Comparison of ENCODE assay signal across 8 cellular contexts in genomic region chr22:17258015-17258827, GRCh38.
DNase-seq lines count a peak whose midpoint lies in the region; ATAC-seq lines count a peak whose summit lies in the region.

No MANE protein-coding gene starts in this region.

- H3K9me3 ChIP-seq in HUES6 (ENCODE audit: control insufficient read depth, insufficient read depth, low read depth, low read length) (no peaks in the 10 kb centered on the region), NT2/D1 (ENCODE audit: insufficient read depth, low read length) (no peaks in the 10 kb centered on the region), iPS-18c (ENCODE audit: control insufficient read depth, insufficient read depth, low read length) (no peaks in the 10 kb centered on the region)

- H3K27me3 ChIP-seq in HUES6 (ENCODE audit: control insufficient read depth, insufficient read depth, low read length) (no peaks in the 10 kb centered on the region), NT2/D1 (ENCODE audit: insufficient read depth, insufficient read length) (no peaks in the 10 kb centered on the region)

- no peaks in the 10 kb centered on the region for H3K36me3 ChIP-seq in HUES6 (ENCODE audit: control insufficient read depth, insufficient read depth, low read length)
- peaks cover 4% of the 10 kb centered on the region for H3K36me3 ChIP-seq in NT2/D1 (ENCODE audit: insufficient read depth, insufficient read length, low read length)

- peaks cover 52% of the 10 kb centered on the region for H3K4me1 ChIP-seq in HUES6 (ENCODE audit: control insufficient read depth, insufficient read depth, low read length)
- peaks cover 5% of the 10 kb centered on the region for H3K4me1 ChIP-seq in NT2/D1 (ENCODE audit: insufficient read depth, insufficient read length)

- DNase-seq in ELF-1 (ENCODE audit: low read depth, low spot score) (peak; percentile 90), NT2/D1 (ENCODE audit: low read depth, low spot score) (no peak), NCI-H1930 (lab: John Stamatoyannopoulos, UW) (no peak)
- DNase-seq in activated T-helper 9 cell treated with anti-CD3 and anti-CD28 coated beads, Interleukin-2, amount 50 U/mL, for 16 hours (ENCODE audit: low read depth) = peak; percentile 3
- DNase-seq in stimulated activated CD4-positive, alpha-beta T cell treated with anti-CD3 and anti-CD28 coated beads, Interleukin-15, amount 100 ng/mL, for 24 hours = peak; percentile 77

- H3K4me3 ChIP-seq in HUES6 (ENCODE audit: low read depth, low read length) = peak overlapping the region; percentile 38; the same call in 1 of the 2 replicates
- H3K4me3 ChIP-seq in NT2/D1 (ENCODE audit: insufficient read length, low read depth) = peak overlapping the region; percentile 15
- peak overlapping the region; percentile 22 for H3K4me3 ChIP-seq in iPS-18c (ENCODE audit: insufficient read depth, low read depth, low read length)

- peak overlapping the region; percentile 47; the same call in 1 of the 2 replicates for H3K27ac ChIP-seq in HUES6 (ENCODE audit: low read depth, low read length)

- peak; percentile 89 for ATAC-seq in GM21529 (IDR thresholded peaks at IDR 0.05; ENCODE audit: unreplicated experiment)

- peak overlapping the region; percentile 27 for H3K9ac ChIP-seq in HUES6 (ENCODE audit: low read length)
- H3K9ac ChIP-seq in NT2/D1 (ENCODE audit: insufficient read length, low read depth) = peak overlapping the region; percentile 42

Comparison
In these comparisons a context has a peak if more than half of its experiments do, and no peak if none do; other contexts are left out.
1. DNase-seq: peak in ELF-1 (single experiment), activated T-helper 9 cell treated with anti-CD3 and anti-CD28 coated beads, Interleukin-2, amount 50 U/mL, for 16 hours (single experiment) and stimulated activated CD4-positive, alpha-beta T cell treated with anti-CD3 and anti-CD28 coated beads, Interleukin-15, amount 100 ng/mL, for 24 hours (single experiment); none in NT2/D1 (single experiment) and NCI-H1930 (0 of 2).
2. Peak in every context shown above with its lines, with median percentiles within 50 percentile points of each other: H3K4me3 ChIP-seq.